ENCODE assay signal across 7 cellular contexts in the genomic region with DNA sequence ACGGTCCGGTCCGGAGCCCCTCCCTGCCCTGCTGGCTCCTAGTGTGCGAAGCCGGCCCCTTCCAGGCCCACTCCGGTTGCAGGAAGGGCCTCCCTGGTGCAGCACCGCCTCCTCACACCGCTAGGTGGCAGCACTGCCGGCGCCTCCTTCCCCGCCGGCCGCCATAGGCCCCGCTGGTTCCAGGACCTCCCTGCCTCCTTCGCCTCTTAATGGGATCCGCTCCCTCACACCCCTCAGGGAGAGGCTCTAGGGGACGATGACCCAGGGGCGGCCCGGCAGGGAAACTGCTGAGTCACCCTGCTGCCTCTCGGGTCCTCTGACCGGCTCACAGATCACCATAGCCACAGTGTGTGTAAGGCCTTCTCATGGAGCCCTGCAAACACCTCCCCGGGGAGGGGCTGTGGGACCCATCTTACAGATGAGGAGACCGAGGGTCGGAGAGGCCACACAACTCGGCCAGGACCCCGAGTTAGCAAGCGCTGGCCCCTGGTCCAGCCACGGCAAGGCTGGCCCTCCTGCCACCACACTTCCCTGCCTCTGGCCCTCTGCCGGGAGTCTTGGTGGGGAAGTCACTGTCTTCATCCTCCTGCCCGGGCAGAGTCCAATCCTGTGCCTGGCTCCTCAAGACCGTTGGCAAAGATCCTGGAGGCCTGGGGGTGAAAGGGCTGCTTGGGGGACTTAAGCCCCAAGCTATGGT. TPM values are rescaled to one million over a fixed set of nuclear protein-coding genes. Genes with fewer than 3 reads are reported as not detected.
DNase-seq lines count a peak whose midpoint lies in the region; ATAC-seq and TF ChIP-seq lines count a peak whose summit lies in the region.

No MANE protein-coding gene starts in this region.

- no peak overlapping the region for H3K27ac Mint-ChIP-seq in activated CD4-positive, alpha-beta T cell treated with anti-CD3 and anti-CD28 coated beads, Interleukin-2, amount 10 ng/mL, durations not matched to agents 7 days and 5 days

- no peaks in the 10 kb centered on the region for H3K79me1 ChIP-seq in mesenchymal stem cell (replicated peaks; ENCODE audit: low read length, poor library complexity, severe bottlenecking)

- 20% methylated on average over 30 of the region's 31 CpGs for WGBS in mesenchymal stem cell

- no peak overlapping the region for H4K8ac ChIP-seq in mesenchymal stem cell (ENCODE audit: low read length)

- no peak overlapping the region for H2BK120ac ChIP-seq in mesenchymal stem cell (ENCODE audit: low read depth, low read length)

- H3K9ac ChIP-seq in mesenchymal stem cell (ENCODE audit: low read length) = peak overlapping the region; percentile 38

- no peak overlapping the region for H4K91ac ChIP-seq in mesenchymal stem cell (ENCODE audit: low read length)

- H3K4me1 ChIP-seq in mesenchymal stem cell (ENCODE audit: control insufficient read depth, insufficient read depth, low read depth, low read length) = peaks cover 16% of the 10 kb centered on the region

- H3K36me3 ChIP-seq in MG63 (no peaks in the 10 kb centered on the region), mesenchymal stem cell (ENCODE audit: control insufficient read depth in 1 of 2, insufficient read depth in 2 of 2, low read depth in 1 of 2, low read length in 2 of 2) (no peaks in the 10 kb centered on the region)

- H3K23ac ChIP-seq in mesenchymal stem cell (ENCODE audit: low read length in 2 of 2) = no peak overlapping the region

- H3K9me3 ChIP-seq in MG63 (no peaks in the 10 kb centered on the region), mesenchymal stem cell (ENCODE audit: control insufficient read depth, low read length) (no peaks in the 10 kb centered on the region)

- no peak overlapping the region for H2AK5ac ChIP-seq in mesenchymal stem cell (ENCODE audit: low read length, severe bottlenecking)

- POLR2A ChIA-PET in activated CD4-positive, alpha-beta T cell treated with anti-CD3 and anti-CD28 coated beads, Interleukin-2, amount 10 ng/mL, durations not matched to agents 7 days and 5 days (lab: Charles Lee) = no interaction called here

- no peak overlapping the region for H3K18ac ChIP-seq in mesenchymal stem cell (ENCODE audit: low read depth in 1 of 2, low read length in 2 of 2)

- H3K27ac ChIP-seq in cingulate gyrus (ENCODE audit: low read depth, low read length) (peak overlapping the region; percentile 29), mesenchymal stem cell (ENCODE audit: low read length, poor library complexity, severe bottlenecking) (no peak overlapping the region)

- H3K27me3 ChIP-seq in MG63 = peaks cover 15% of the 10 kb centered on the region
- H3K27me3 ChIP-seq in mesenchymal stem cell (ENCODE audit: control insufficient read depth in 1 of 2, insufficient read depth in 1 of 2, low read length in 2 of 2) = peaks cover 46 to 57% of the 10 kb centered on the region in 2 experiments

- DNase-seq in MG63 (peak; percentile 60), mesenchymal stem cell (peak; percentile 22)
- DNase-seq in activated CD4-positive, alpha-beta T cell treated with anti-CD3 and anti-CD28 coated beads, Interleukin-2, amount 10 ng/mL, durations not matched to agents 7 days and 5 days = peak; percentile 38
- DNase-seq in stimulated activated CD8-positive, alpha-beta memory T cell treated with anti-CD3 and anti-CD28 coated beads, Interleukin-2, amount 100 ng/mL, for 48 hours (ENCODE audit: low read depth in 2 of 2) = peak; percentile 46 to 54

- no peaks in the 10 kb centered on the region for H3K4me1 Mint-ChIP-seq in activated CD4-positive, alpha-beta T cell treated with anti-CD3 and anti-CD28 coated beads, Interleukin-2, amount 10 ng/mL, durations not matched to agents 7 days and 5 days

- no peak overlapping the region for H2BK5ac ChIP-seq in mesenchymal stem cell (ENCODE audit: low read depth, low read length, poor library complexity, severe bottlenecking)

- peaks cover 24% of the 10 kb centered on the region for H3K27me3 Mint-ChIP-seq in activated CD4-positive, alpha-beta T cell treated with anti-CD3 and anti-CD28 coated beads, Interleukin-2, amount 10 ng/mL, durations not matched to agents 7 days and 5 days

- no peaks in the 10 kb centered on the region for H3K9me3 Mint-ChIP-seq in activated CD4-positive, alpha-beta T cell treated with anti-CD3 and anti-CD28 coated beads, Interleukin-2, amount 10 ng/mL, durations not matched to agents 7 days and 5 days

- no peak overlapping the region for H2BK15ac ChIP-seq in mesenchymal stem cell (ENCODE audit: low read depth, poor library complexity, severe bottlenecking)

- H3K4me3 ChIP-seq in MG63 = no peak overlapping the region
- no peak overlapping the region for H3K4me3 ChIP-seq in mesenchymal stem cell (ENCODE audit: insufficient read depth in 1 of 2, low read depth in 1 of 2, low read length in 2 of 2)

- peak overlapping the region; percentile 57 for H2AFZ ChIP-seq in mesenchymal stem cell (ENCODE audit: low read depth, low read length)

- ATAC-seq in GM18505 (IDR thresholded peaks at IDR 0.05; ENCODE audit: unreplicated experiment) = peak; percentile 58
- ATAC-seq in GM21717 (IDR thresholded peaks at IDR 0.05; ENCODE audit: unreplicated experiment) = no peak

- no peak overlapping the region for H3K4ac ChIP-seq in mesenchymal stem cell (ENCODE audit: low read depth in 1 of 2, low read length in 2 of 2)

- no peak overlapping the region for H2BK12ac ChIP-seq in mesenchymal stem cell (ENCODE audit: low read length in 2 of 2)

- H3K36me3 Mint-ChIP-seq in activated CD4-positive, alpha-beta T cell treated with anti-CD3 and anti-CD28 coated beads, Interleukin-2, amount 10 ng/mL, durations not matched to agents 7 days and 5 days (ENCODE audit: low read depth) = no peaks in the 10 kb centered on the region

- no peak overlapping the region for H3K14ac ChIP-seq in mesenchymal stem cell (ENCODE audit: low read length in 2 of 2)

- no peak overlapping the region for H3K4me3 Mint-ChIP-seq in activated CD4-positive, alpha-beta T cell treated with anti-CD3 and anti-CD28 coated beads, Interleukin-2, amount 10 ng/mL, durations not matched to agents 7 days and 5 days

- H3K4me2 ChIP-seq in mesenchymal stem cell (ENCODE audit: low read length, poor library complexity, severe bottlenecking) = peak overlapping the region; percentile 38

- CTCF ChIA-PET in activated CD4-positive, alpha-beta T cell treated with anti-CD3 and anti-CD28 coated beads, Interleukin-2, amount 10 ng/mL, durations not matched to agents 7 days and 5 days (lab: Charles Lee) = no interaction called here

- no peak for TF ChIP-seq POLR2A in GM18505 (IDR thresholded peaks at IDR 0.05; ENCODE audit: borderline replicate concordance, extremely low read depth, insufficient read depth, insufficient read length)

RNA-seq across cellular contexts. Expression of gene AJAP1, which starts 1.6 kb away (rescaled TPM):
- not detected in 2 replicates for total RNA-seq in MG63 (2014; rRNA removed; shearing (Covaris generic); ENCODE audit: low replicate concordance)
- total RNA-seq in activated CD4-positive, alpha-beta T cell treated with anti-CD3 and anti-CD28 coated beads, Interleukin-2, amount 10 ng/mL, durations not matched to agents 7 days and 5 days = not detected
- polyA plus RNA-seq in mesenchymal stem cell (2013, experiment 1 of 2) = not detected
- not detected for polyA plus RNA-seq in mesenchymal stem cell (2013, experiment 2 of 2)
